1 cellular context compared by ENCODE assay signal in genomic region chr1:85450832-85451231, GRCh38.
A peak's percentile ranks its signal among the peaks of the same experiment; 100 is the strongest.
TF ChIP-seq lines count a peak whose summit lies in the region.

No MANE protein-coding gene starts in this region.

TF ChIP-seq in HEK293, 187 proteins besides CTCF, POLR2A, EP300 and RAD21 (continued from another document):
- TF ChIP-seq PRDM2 (tag by site-specific recombination; IDR thresholded peaks at IDR 0.05; ENCODE audit: borderline replicate concordance) (no peak), SP3 (tag by site-specific recombination; IDR thresholded peaks at IDR 0.05) (no peak), SCRT2 (tag by site-specific recombination; IDR thresholded peaks at IDR 0.05) (peak; percentile 38; the same call in 1 of the 2 replicates)
